Comparison of ENCODE assay signal across 22 cellular contexts in genomic region chr14:101922866-101923265, GRCh38. TPM values are rescaled to one million over a fixed set of nuclear protein-coding genes. Genes with fewer than 3 reads are reported as not detected.
DNase-seq lines count a peak whose midpoint lies in the region; ATAC-seq and TF ChIP-seq lines count a peak whose summit lies in the region.
"Had no signal": no experiment of that assay in that cellular context is flagged by ENCODE, and none has a peak within 500 bp of the region (broad histone marks: within the 10 kb centered on the region; RNA-seq: fewer than 3 reads in every experiment).

No MANE protein-coding gene starts in this region.

- H3K36me3 ChIP-seq in CD8-positive, alpha-beta T cell (ENCODE audit: insufficient read depth, low read length): peaks cover 27% of the 10 kb centered on the region
- H3K36me3 ChIP-seq in neuronal stem cell (replicated peaks in 1 of 2; ENCODE audit: control insufficient read depth in 2 of 2, insufficient read depth in 2 of 2, low read length in 2 of 2) (peaks cover 8 to 46% of the 10 kb centered on the region in 2 donors), mesenchymal stem cell (ENCODE audit: control insufficient read depth in 1 of 2, insufficient read depth in 2 of 2, low read depth in 1 of 2, low read length in 2 of 2) (peaks cover 21 to 33% of the 10 kb centered on the region in 2 experiments)

- no peak overlapping the region for H2BK120ac ChIP-seq in neuronal stem cell (ENCODE audit: low read depth, low read length)
- H2BK120ac ChIP-seq in mesenchymal stem cell (ENCODE audit: low read depth, low read length): no peak overlapping the region

- H2AK5ac ChIP-seq in neuronal stem cell (ENCODE audit: low read depth, low read length) (no peak overlapping the region), mesenchymal stem cell (ENCODE audit: low read length, severe bottlenecking) (no peak overlapping the region)

- no peak overlapping the region for H3K27ac ChIP-seq in CD8-positive, alpha-beta T cell (ENCODE audit: low read depth, low read length)
- H3K27ac ChIP-seq in neuronal stem cell (replicated peaks; ENCODE audit: low read length): peak overlapping the region; percentile 7
- no peak overlapping the region for H3K27ac ChIP-seq in mesenchymal stem cell (ENCODE audit: low read length, poor library complexity, severe bottlenecking)
- H3K27ac ChIP-seq: BLaER1, GM23248 had no signal

- H2BK12ac ChIP-seq in neuronal stem cell (ENCODE audit: low read length) (no peak overlapping the region), mesenchymal stem cell (ENCODE audit: low read length in 2 of 2) (no peak overlapping the region)

- H3K27me3 ChIP-seq in CD8-positive, alpha-beta T cell (ENCODE audit: insufficient read depth, low read length): no peaks in the 10 kb centered on the region
- H3K27me3 ChIP-seq in neuronal stem cell (ENCODE audit: control insufficient read depth in 3 of 3, insufficient read depth in 3 of 3, low read depth in 1 of 3, low read length in 3 of 3) (no peaks in the 10 kb centered on the region), mesenchymal stem cell (ENCODE audit: control insufficient read depth in 1 of 2, insufficient read depth in 1 of 2, low read length in 2 of 2) (no peaks in the 10 kb centered on the region)
- H3K27me3 ChIP-seq: BLaER1 had no signal

- intact Hi-C loops in CD8-positive, alpha-beta T cell (cut with DNase I, micrococcal nuclease): no loop called here

- no peak for TF ChIP-seq CTCF in CD8-positive, alpha-beta T cell (IDR thresholded peaks at IDR 0.05)

- H3K9ac ChIP-seq in neuronal stem cell (ENCODE audit: low read depth, low read length, poor library complexity): no peak overlapping the region
- no peak overlapping the region for H3K9ac ChIP-seq in mesenchymal stem cell (ENCODE audit: low read length)
- H3K9ac ChIP-seq: BLaER1, GM23248 had no signal

- CTCF ChIA-PET in activated CD8-positive, alpha-beta memory T cell treated with anti-CD3 and anti-CD28 coated beads, Interleukin-2, amount 10 ng/mL, durations not matched to agents 7 days and 5 days (lab: Charles Lee): interaction anchor here (1.3 kb wide), 1 partner anchor 47 kb away, joined by 3 read pairs; no protein-coding TSS in a partner anchor
- CTCF ChIA-PET in CD8-positive, alpha-beta T cell (lab: Charles Lee): no interaction called here

- H3K4me3 Mint-ChIP-seq in activated CD8-positive, alpha-beta memory T cell treated with anti-CD3 and anti-CD28 coated beads, Interleukin-2, amount 10 ng/mL, durations not matched to agents 7 days and 5 days: no peak overlapping the region
- H3K4me3 Mint-ChIP-seq in CD8-positive, alpha-beta T cell: no peak overlapping the region

- no peak overlapping the region for H3K14ac ChIP-seq in neuronal stem cell (ENCODE audit: low read length)
- no peak overlapping the region for H3K14ac ChIP-seq in mesenchymal stem cell (ENCODE audit: low read length in 2 of 2)

- H2BK15ac ChIP-seq in neuronal stem cell (ENCODE audit: low read length): no peak overlapping the region
- no peak overlapping the region for H2BK15ac ChIP-seq in mesenchymal stem cell (ENCODE audit: low read depth, poor library complexity, severe bottlenecking)

- H3K4me2 ChIP-seq in neuronal stem cell (ENCODE audit: insufficient read depth, low read length, poor library complexity, severe bottlenecking): no peak overlapping the region
- H3K4me2 ChIP-seq in mesenchymal stem cell (ENCODE audit: low read length, poor library complexity, severe bottlenecking): no peak overlapping the region
- H3K4me2 ChIP-seq: BLaER1 had no signal

- H3K79me1 ChIP-seq in neuronal stem cell (ENCODE audit: low read depth, low read length) (no peaks in the 10 kb centered on the region), mesenchymal stem cell (replicated peaks; ENCODE audit: low read length, poor library complexity, severe bottlenecking) (peaks cover 2% of the 10 kb centered on the region)

- no peaks in the 10 kb centered on the region for H3K4me1 ChIP-seq in CD8-positive, alpha-beta T cell (ENCODE audit: insufficient read depth, low read length)
- H3K4me1 ChIP-seq in neuronal stem cell (ENCODE audit: control insufficient read depth in 2 of 2, insufficient read depth in 1 of 2, low read depth in 1 of 2, low read length in 2 of 2): peaks cover 0 to 3% of the 10 kb centered on the region in 2 donors
- peaks cover under 1% of the 10 kb centered on the region for H3K4me1 ChIP-seq in mesenchymal stem cell (ENCODE audit: control insufficient read depth, insufficient read depth, low read depth, low read length)
- H3K4me1 ChIP-seq: BLaER1 had no signal

- no peak overlapping the region for H4K91ac ChIP-seq in neuronal stem cell (ENCODE audit: low read depth, low read length, poor library complexity)
- H4K91ac ChIP-seq in mesenchymal stem cell (ENCODE audit: low read length): no peak overlapping the region

- no peak overlapping the region for H3K4ac ChIP-seq in neuronal stem cell (ENCODE audit: low read length)
- no peak overlapping the region for H3K4ac ChIP-seq in mesenchymal stem cell (ENCODE audit: low read depth in 1 of 2, low read length in 2 of 2)

- H3K23ac ChIP-seq in neuronal stem cell (ENCODE audit: low read depth, low read length, poor library complexity) (no peak overlapping the region), mesenchymal stem cell (ENCODE audit: low read length in 2 of 2) (no peak overlapping the region)

- H2AFZ ChIP-seq in neuronal stem cell (ENCODE audit: low read length) (no peak overlapping the region), mesenchymal stem cell (ENCODE audit: low read depth, low read length) (no peak overlapping the region)
- H2AFZ ChIP-seq: GM23248 had no signal

- WGBS in neuronal stem cell (ENCODE audit: extremely low coverage in 2 of 2, insufficient read length in 2 of 2, insufficient replicate concordance in 1 of 2), 2 donors: no CpG with 5 or more reads among the region's 7 CpGs
- WGBS in mesenchymal stem cell: 93% methylated on average over 7 of the region's 7 CpGs

- H3K36me3 Mint-ChIP-seq in activated CD8-positive, alpha-beta memory T cell treated with anti-CD3 and anti-CD28 coated beads, Interleukin-2, amount 10 ng/mL, durations not matched to agents 7 days and 5 days: peaks cover 18% of the 10 kb centered on the region
- peaks cover 68% of the 10 kb centered on the region for H3K36me3 Mint-ChIP-seq in CD8-positive, alpha-beta T cell

- peaks cover 3% of the 10 kb centered on the region for H3K4me1 Mint-ChIP-seq in activated CD8-positive, alpha-beta memory T cell treated with anti-CD3 and anti-CD28 coated beads, Interleukin-2, amount 10 ng/mL, durations not matched to agents 7 days and 5 days
- H3K4me1 Mint-ChIP-seq in CD8-positive, alpha-beta T cell (ENCODE audit: low read depth): no peaks in the 10 kb centered on the region

- H4K8ac ChIP-seq in neuronal stem cell (ENCODE audit: low read depth, low read length) (no peak overlapping the region), mesenchymal stem cell (ENCODE audit: low read length) (no peak overlapping the region)

- H3K27me3 Mint-ChIP-seq in activated CD8-positive, alpha-beta memory T cell treated with anti-CD3 and anti-CD28 coated beads, Interleukin-2, amount 10 ng/mL, durations not matched to agents 7 days and 5 days: no peaks in the 10 kb centered on the region
- no peaks in the 10 kb centered on the region for H3K27me3 Mint-ChIP-seq in CD8-positive, alpha-beta T cell (ENCODE audit: low read depth)

- peak overlapping the region; percentile 2 for H3K27ac Mint-ChIP-seq in activated CD8-positive, alpha-beta memory T cell treated with anti-CD3 and anti-CD28 coated beads, Interleukin-2, amount 10 ng/mL, durations not matched to agents 7 days and 5 days
- peak overlapping the region; percentile 45 for H3K27ac Mint-ChIP-seq in CD8-positive, alpha-beta T cell

- no peak for DNase-seq in activated CD8-positive, alpha-beta memory T cell treated with anti-CD3 and anti-CD28 coated beads, Interleukin-2, amount 10 ng/mL, durations not matched to agents 7 days and 5 days
- DNase-seq in activated CD8-positive, alpha-beta memory T cell treated with anti-CD3 and anti-CD28 coated beads, Interleukin-2, amount 50 U/mL, for 4 hours: no peak
- DNase-seq in CD8-positive, alpha-beta T cell: no peak
- DNase-seq in cerebellar cortex (ENCODE audit: low spot score) (peak; percentile 55), neuronal stem cell (ENCODE audit: low spot score) (no peak), SK-N-DZ (ENCODE audit: low spot score) (no peak), mesenchymal stem cell (no peak), glomerular visceral epithelial cell (ENCODE audit: extremely low spot score) (no peak)
- DNase-seq: DND-41, GDM1, GM23248, HCEC 1CT, IMR-90, Kasumi-1, MM.1S, NCI-H1092 treated with DMSO at 0.1 percent for 48 hours, NCI-H2081 treated with DMSO at 0.1 percent for 48 hours, NCI-H510A treated with DMSO at 0.1 percent for 48 hours, NCI-H82, PC-3 had no signal

- H3K9me3 Mint-ChIP-seq in activated CD8-positive, alpha-beta memory T cell treated with anti-CD3 and anti-CD28 coated beads, Interleukin-2, amount 10 ng/mL, durations not matched to agents 7 days and 5 days (ENCODE audit: low read depth): no peaks in the 10 kb centered on the region
- H3K9me3 Mint-ChIP-seq in CD8-positive, alpha-beta T cell: no peaks in the 10 kb centered on the region

- H3K9me3 ChIP-seq in CD8-positive, alpha-beta T cell (ENCODE audit: low read length): no peaks in the 10 kb centered on the region
- H3K9me3 ChIP-seq in neuronal stem cell (replicated peaks in 1 of 2; ENCODE audit: control insufficient read depth in 2 of 2, insufficient read depth in 1 of 2, low read depth in 1 of 2, low read length in 2 of 2) (no peaks in the 10 kb centered on the region), mesenchymal stem cell (ENCODE audit: control insufficient read depth, low read length) (no peaks in the 10 kb centered on the region)
- H3K9me3 ChIP-seq: BLaER1 had no signal

- no peak for ATAC-seq in activated CD8-positive, alpha-beta memory T cell treated with anti-CD3 and anti-CD28 coated beads, Interleukin-2, amount 10 ng/mL, durations not matched to agents 7 days and 5 days
- no peak for ATAC-seq in CD8-positive, alpha-beta T cell
- ATAC-seq: GM12878, PC-3 had no signal

- H3K18ac ChIP-seq in neuronal stem cell (ENCODE audit: low read length): no peak overlapping the region
- no peak overlapping the region for H3K18ac ChIP-seq in mesenchymal stem cell (ENCODE audit: low read depth in 1 of 2, low read length in 2 of 2)

- no peak overlapping the region for H3K4me3 ChIP-seq in CD8-positive, alpha-beta T cell (ENCODE audit: low read depth, low read length)
- no peak overlapping the region for H3K4me3 ChIP-seq in neuronal stem cell (ENCODE audit: low read length in 2 of 2)
- no peak overlapping the region for H3K4me3 ChIP-seq in mesenchymal stem cell (ENCODE audit: insufficient read depth in 1 of 2, low read depth in 1 of 2, low read length in 2 of 2)
- H3K4me3 ChIP-seq: BLaER1, GM12878, GM23248 had no signal

- no peak overlapping the region for H2BK5ac ChIP-seq in neuronal stem cell (ENCODE audit: low read length)
- no peak overlapping the region for H2BK5ac ChIP-seq in mesenchymal stem cell (ENCODE audit: low read depth, low read length, poor library complexity, severe bottlenecking)

- POLR2A ChIA-PET in CD8-positive, alpha-beta T cell (lab: Charles Lee): no interaction called here

RNA-seq across cellular contexts. Expression of gene DYNC1H1, which starts 41.5 kb away (rescaled TPM):
- 100 to 1,000 TPM; 308 to 325 TPM for total RNA-seq in activated CD8-positive, alpha-beta memory T cell treated with anti-CD3 and anti-CD28 coated beads, Interleukin-2, amount 10 ng/mL, durations not matched to agents 7 days and 5 days
- total RNA-seq in CD8-positive, alpha-beta T cell: 100 to 1,000 TPM; 359 TPM
- polyA plus RNA-seq in neuronal stem cell (2013, experiment 1 of 2): 54.3 TPM
- polyA plus RNA-seq in neuronal stem cell (2013, experiment 2 of 2): 50.1 TPM
- polyA plus RNA-seq in SK-N-DZ (2014; cell fraction: cytosol; rRNA removed): 86.0 and 102 TPM in 2 replicates
- polyA plus RNA-seq in SK-N-DZ (2014; cell fraction: nucleus; rRNA removed): 93.2 and 101 TPM in 2 replicates
- polyA plus RNA-seq in mesenchymal stem cell (2013, experiment 1 of 2): 97.7 TPM
- polyA plus RNA-seq in mesenchymal stem cell (2013, experiment 2 of 2): 90.8 TPM
